21 cellular contexts compared by ENCODE assay signal in genomic region chr13:45300190-45300985, GRCh38.
"Had no signal": no experiment of that assay in that cellular context is flagged by ENCODE, and none has a peak within 500 bp of the region (broad histone marks: within the 10 kb centered on the region; RNA-seq: fewer than 3 reads in every experiment).

No MANE protein-coding gene starts in this region.

- ATAC-seq: activated CD8-positive, alpha-beta T cell treated with anti-CD3 and anti-CD28 coated beads for 36 hours; body of pancreas; left ventricle myocardium superior; pancreas had no signal

- DNase-seq: activated CD4-positive, alpha-beta T cell treated with anti-CD3 and anti-CD28 coated beads, Interleukin-2, amount 10 ng/mL, durations not matched to agents 24 days and 14 days; activated CD4-positive, CD25-positive, alpha-beta regulatory T cell treated with anti-CD3 and anti-CD28 coated beads, Interleukin-2, amount 50 U/mL, for 72 hours; activated CD8-positive, alpha-beta T cell treated with anti-CD3 and anti-CD28 coated beads for 36 hours; activated effector memory CD4-positive, alpha-beta T cell treated with Interleukin-2 at 50 U/mL for 16 hours; activated naive CD4-positive, alpha-beta T cell treated with anti-CD3 and anti-CD28 coated beads for 36 hours; activated naive CD8-positive, alpha-beta T cell treated with anti-CD3 and anti-CD28 coated beads for 36 hours; activated T-cell treated with anti-CD3 and anti-CD28 coated beads for 4 hours; adrenal gland; aorta; body of pancreas; effector CD8-positive, alpha-beta T cell; islet precursor cell; left ventricle myocardium superior; pancreas; retina; stimulated activated CD4-positive, alpha-beta T cell treated with anti-CD3 and anti-CD28 coated beads, Interleukin-2, amount 100 ng/mL, for 48 hours; stimulated activated naive CD4-positive, alpha-beta T cell treated with Interleukin-2 at 50 U/mL for 16 hours; T1000 had no signal

- H3K4me3 ChIP-seq: adrenal gland, body of pancreas, pancreas, prostate gland, tibial nerve had no signal

- H3K27me3 ChIP-seq: adrenal gland, body of pancreas had no signal

- H3K36me3 ChIP-seq: adrenal gland, pancreas, prostate gland, tibial nerve had no signal

- H3K27ac ChIP-seq: adrenal gland, body of pancreas, pancreas, prostate gland, tibial nerve had no signal

- H3K4me1 ChIP-seq: adrenal gland, body of pancreas, pancreas, prostate gland had no signal

- H3K4me3 Mint-ChIP-seq: activated CD4-positive, alpha-beta T cell treated with anti-CD3 and anti-CD28 coated beads, Interleukin-2, amount 10 ng/mL, durations not matched to agents 24 days and 14 days; activated CD8-positive, alpha-beta T cell treated with anti-CD3 and anti-CD28 coated beads for 36 hours; activated naive CD4-positive, alpha-beta T cell treated with anti-CD3 and anti-CD28 coated beads for 36 hours; activated naive CD8-positive, alpha-beta T cell treated with anti-CD3 and anti-CD28 coated beads for 36 hours; T-helper 1 cell treated with Interleukin-12 subunit alpha and Interleukin-12 subunit beta and Interleukin-4 antibody, amounts not matched to agents 30 μg/mL and 1 μg/mL, for 36 hours had no signal

- H3K9me3 ChIP-seq: adrenal gland, body of pancreas, pancreas, prostate gland, tibial nerve had no signal

- H3K9me3 Mint-ChIP-seq: activated CD4-positive, alpha-beta T cell treated with anti-CD3 and anti-CD28 coated beads, Interleukin-2, amount 10 ng/mL, durations not matched to agents 24 days and 14 days; activated CD8-positive, alpha-beta T cell treated with anti-CD3 and anti-CD28 coated beads for 36 hours; activated naive CD4-positive, alpha-beta T cell treated with anti-CD3 and anti-CD28 coated beads for 36 hours; activated naive CD8-positive, alpha-beta T cell treated with anti-CD3 and anti-CD28 coated beads for 36 hours; T-helper 1 cell treated with Interleukin-12 subunit alpha and Interleukin-12 subunit beta and Interleukin-4 antibody, amounts not matched to agents 30 μg/mL and 1 μg/mL, for 36 hours had no signal

- H3K27ac Mint-ChIP-seq: activated CD8-positive, alpha-beta T cell treated with anti-CD3 and anti-CD28 coated beads for 36 hours; activated naive CD4-positive, alpha-beta T cell treated with anti-CD3 and anti-CD28 coated beads for 36 hours; activated naive CD8-positive, alpha-beta T cell treated with anti-CD3 and anti-CD28 coated beads for 36 hours; T-helper 1 cell treated with Interleukin-12 subunit alpha and Interleukin-12 subunit beta and Interleukin-4 antibody, amounts not matched to agents 30 μg/mL and 1 μg/mL, for 36 hours had no signal
